Comparison of ENCODE assay signal across 9 cellular contexts in genomic region chr2:106638043-106638442, GRCh38.
A peak's percentile ranks its signal among the peaks of the same experiment; 100 is the strongest.
DNase-seq lines count a peak whose midpoint lies in the region; ATAC-seq, FAIRE-seq and TF ChIP-seq lines count a peak whose summit lies in the region.
"Had no signal": no experiment of that assay in that cellular context is flagged by ENCODE, and none has a peak within 500 bp of the region (broad histone marks: within the 10 kb centered on the region; RNA-seq: fewer than 3 reads in every experiment).

No MANE protein-coding gene starts in this region.

- H3K4me2 ChIP-seq in Loucy (ENCODE audit: low read depth, low read length, poor library complexity, severe bottlenecking) (no peak overlapping the region), astrocyte (ENCODE audit: low read length) (no peak overlapping the region), mesenchymal stem cell (ENCODE audit: low read length, poor library complexity, severe bottlenecking) (no peak overlapping the region)

- H3K4me3 ChIP-seq in Loucy (ENCODE audit: low read length, poor library complexity, severe bottlenecking) (no peak overlapping the region), astrocyte (ENCODE audit: insufficient read depth, low read depth, low read length) (no peak overlapping the region), mesenchymal stem cell (ENCODE audit: insufficient read depth in 1 of 2, low read depth in 1 of 2, low read length in 2 of 2) (no peak overlapping the region)

- no peak overlapping the region for H2AFZ ChIP-seq in Loucy (ENCODE audit: low read length)
- H2AFZ ChIP-seq in astrocyte (ENCODE audit: low read depth, low read length): no peak overlapping the region
- H2AFZ ChIP-seq in mesenchymal stem cell (ENCODE audit: low read depth, low read length): no peak overlapping the region

- H3K27ac ChIP-seq in astrocyte (ENCODE audit: low read depth, low read length) (no peak overlapping the region), mesenchymal stem cell (ENCODE audit: low read length, poor library complexity, severe bottlenecking) (no peak overlapping the region)

- H3K4me3 Mint-ChIP-seq in astrocyte (ENCODE audit: unreplicated experiment): no peak overlapping the region

- H3K4me1 ChIP-seq in Loucy (ENCODE audit: insufficient read depth, low read length, poor library complexity, severe bottlenecking): no peaks in the 10 kb centered on the region
- no peaks in the 10 kb centered on the region for H3K4me1 ChIP-seq in astrocyte (ENCODE audit: insufficient read depth, low read length)
- H3K4me1 ChIP-seq in mesenchymal stem cell (ENCODE audit: control insufficient read depth, insufficient read depth, low read depth, low read length): no peaks in the 10 kb centered on the region

- H3K14ac ChIP-seq in mesenchymal stem cell (ENCODE audit: low read length in 2 of 2): no peak overlapping the region

- H3K9me3 ChIP-seq in Loucy (ENCODE audit: insufficient read depth, low read depth, low read length) (no peaks in the 10 kb centered on the region), astrocyte (ENCODE audit: insufficient read depth, low read depth, low read length) (no peaks in the 10 kb centered on the region), mesenchymal stem cell (ENCODE audit: control insufficient read depth, low read length) (no peaks in the 10 kb centered on the region)

- H3K36me3 ChIP-seq in Loucy (ENCODE audit: insufficient read depth, low read length) (no peaks in the 10 kb centered on the region), astrocyte (ENCODE audit: insufficient read depth, low read length) (no peaks in the 10 kb centered on the region), mesenchymal stem cell (ENCODE audit: control insufficient read depth in 1 of 2, insufficient read depth in 2 of 2, low read depth in 1 of 2, low read length in 2 of 2) (no peaks in the 10 kb centered on the region)

- H3K79me2 ChIP-seq in Loucy (ENCODE audit: insufficient read depth, low read length) (no peaks in the 10 kb centered on the region), astrocyte (ENCODE audit: insufficient read depth, low read length) (no peaks in the 10 kb centered on the region)

- no peak for FAIRE-seq in astrocyte (lab: Jason Lieb, UNC)

- H3K9ac ChIP-seq in Loucy (ENCODE audit: low read depth, low read length, poor library complexity, severe bottlenecking) (no peak overlapping the region), astrocyte (ENCODE audit: low read length) (no peak overlapping the region), mesenchymal stem cell (ENCODE audit: low read length) (no peak overlapping the region)

- no peak overlapping the region for H2BK15ac ChIP-seq in mesenchymal stem cell (ENCODE audit: low read depth, poor library complexity, severe bottlenecking)

- peaks cover 3% of the 10 kb centered on the region for H3K4me1 Mint-ChIP-seq in astrocyte (ENCODE audit: low read depth, unreplicated experiment)

- no peak overlapping the region for H2BK5ac ChIP-seq in mesenchymal stem cell (ENCODE audit: low read depth, low read length, poor library complexity, severe bottlenecking)

- no peak overlapping the region for H3K23ac ChIP-seq in mesenchymal stem cell (ENCODE audit: low read length in 2 of 2)

- H2BK120ac ChIP-seq in mesenchymal stem cell (ENCODE audit: low read depth, low read length): no peak overlapping the region

- ATAC-seq in HG03469 (IDR thresholded peaks at IDR 0.05; ENCODE audit: unreplicated experiment) (no peak), GM19463 (IDR thresholded peaks at IDR 0.05; ENCODE audit: unreplicated experiment) (no peak)

- H3F3A ChIP-seq in Loucy (ENCODE audit: low read depth): no peaks in the 10 kb centered on the region

- no peak overlapping the region for H4K8ac ChIP-seq in mesenchymal stem cell (ENCODE audit: low read length)

- H2AK5ac ChIP-seq in mesenchymal stem cell (ENCODE audit: low read length, severe bottlenecking): no peak overlapping the region

- H3K4ac ChIP-seq in mesenchymal stem cell (ENCODE audit: low read depth in 1 of 2, low read length in 2 of 2): no peak overlapping the region

- no peaks in the 10 kb centered on the region for H3K79me1 ChIP-seq in mesenchymal stem cell (replicated peaks; ENCODE audit: low read length, poor library complexity, severe bottlenecking)

- H3K27ac Mint-ChIP-seq in astrocyte (ENCODE audit: unreplicated experiment): no peak overlapping the region

- TF ChIP-seq CTCF in Loucy (conservative IDR thresholded peaks at IDR 0.05; ENCODE audit: low read length) (peak; percentile 65), astrocyte (IDR thresholded peaks at IDR 0.05; ENCODE audit: insufficient read depth, low read depth, low read length) (peak; percentile 31)

- H3K36me3 Mint-ChIP-seq in astrocyte (ENCODE audit: low read depth, unreplicated experiment): peaks cover 1% of the 10 kb centered on the region

- peaks cover 11% of the 10 kb centered on the region for H3K27me3 Mint-ChIP-seq in astrocyte (ENCODE audit: low read depth, unreplicated experiment)

- no peaks in the 10 kb centered on the region for H4K20me1 ChIP-seq in Loucy (ENCODE audit: insufficient read depth, low read length, poor library complexity, severe bottlenecking)
- no peaks in the 10 kb centered on the region for H4K20me1 ChIP-seq in astrocyte (ENCODE audit: insufficient read depth, low read length)

- H3K9me3 Mint-ChIP-seq in astrocyte (ENCODE audit: unreplicated experiment): no peaks in the 10 kb centered on the region

- H3K27me3 ChIP-seq in Loucy (ENCODE audit: insufficient read depth, low read length, poor library complexity, severe bottlenecking): no peaks in the 10 kb centered on the region
- H3K27me3 ChIP-seq in astrocyte (ENCODE audit: insufficient read depth, low read length): no peaks in the 10 kb centered on the region
- H3K27me3 ChIP-seq in mesenchymal stem cell (ENCODE audit: control insufficient read depth in 1 of 2, insufficient read depth in 1 of 2, low read length in 2 of 2): no peaks in the 10 kb centered on the region

- H3K18ac ChIP-seq in mesenchymal stem cell (ENCODE audit: low read depth in 1 of 2, low read length in 2 of 2): no peak overlapping the region

- no peak overlapping the region for H4K91ac ChIP-seq in mesenchymal stem cell (ENCODE audit: low read length)

- WGBS in mesenchymal stem cell: no CpG with 5 or more reads among the region's 1 CpG

- no peak overlapping the region for H2BK12ac ChIP-seq in mesenchymal stem cell (ENCODE audit: low read length in 2 of 2)

- peak; percentile 13 for DNase-seq in DMS153 (lab: John Stamatoyannopoulos, UW)
- no peak for DNase-seq in astrocyte (ENCODE audit: low read depth)
- peak; percentile 34 for DNase-seq in mesenchymal stem cell
- no peak for DNase-seq in iPS-NIHi7 (ENCODE audit: extremely low spot score)
- no peak for DNase-seq in cortex of kidney (lab: John Stamatoyannopoulos, UW)
- DNase-seq: activated gamma-delta T cell had no signal

- no peaks in the 10 kb centered on the region for H3K9me2 ChIP-seq in Loucy (replicated peaks; ENCODE audit: low read depth, low read length)

Comparison
In these comparisons a context has a peak if more than half of its experiments do, and no peak if none do; other contexts are left out.
1. DNase-seq: peak in DMS153 (single experiment) and mesenchymal stem cell (single experiment); none in astrocyte (single experiment), iPS-NIHi7 (single experiment) and cortex of kidney (single experiment).